Comparison of ENCODE assay signal across 2 cellular contexts in genomic region chr6:149136273-149136912, GRCh38.
A peak's percentile ranks its signal among the peaks of the same experiment; 100 is the strongest.
TF ChIP-seq lines count a peak whose summit lies in the region.

No MANE protein-coding gene starts in this region.

TF ChIP-seq in GM12878, 131 proteins besides CTCF, POLR2A, EP300 and RAD21:
- TF ChIP-seq BCLAF1 (IDR thresholded peaks at IDR 0.05): no peak
- TF ChIP-seq NR2F1 (conservative IDR thresholded peaks at IDR 0.05): 0 out of 2 replicates have a peak, but pooled peaks have one; percentile 22
- TF ChIP-seq ATF7 (IDR thresholded peaks at IDR 0.05; ENCODE audit: low read depth): no peak
- no peak for TF ChIP-seq ELK1 (IDR thresholded peaks at IDR 0.05; ENCODE audit: low read depth, low read length)
- no peak for TF ChIP-seq PKNOX1 (IDR thresholded peaks at IDR 0.05)
- TF ChIP-seq BCL3 (IDR thresholded peaks at IDR 0.05; ENCODE audit: borderline replicate concordance, insufficient read depth, low read depth, low read length, poor library complexity, severe bottlenecking): peak; percentile 26
- no peak for TF ChIP-seq PML (IDR thresholded peaks at IDR 0.05; ENCODE audit: low read length)
- no peak for TF ChIP-seq ATF2 (IDR thresholded peaks at IDR 0.05; ENCODE audit: low read length)

TF ChIP-seq in HepG2, 621 proteins besides CTCF, POLR2A, EP300 and RAD21:
- peak; percentile 8; the same call in 1 of the 2 replicates for TF ChIP-seq ZBTB40 (IDR thresholded peaks at IDR 0.05)
- no peak for TF ChIP-seq ZBTB40 (CRISPR knock-in tag; IDR thresholded peaks at IDR 0.05)
- TF ChIP-seq ZNF564 (CRISPR knock-in tag; IDR thresholded peaks at IDR 0.05): peak; percentile 97
- 0 out of 2 replicates have a peak, but pooled peaks have one; percentile 17 for TF ChIP-seq ZFX (CRISPR knock-in tag; IDR thresholded peaks at IDR 0.05; ENCODE audit: low read depth)
- TF ChIP-seq ZNF382 (CRISPR knock-in tag; IDR thresholded peaks at IDR 0.05; ENCODE audit: borderline replicate concordance): no peak
- TF ChIP-seq DDIT3 (CRISPR knock-in tag; IDR thresholded peaks at IDR 0.05): no peak
- TF ChIP-seq LCORL (IDR thresholded peaks at IDR 0.05): peak; percentile 31; the same call in 1 of the 2 replicates
- TF ChIP-seq LCORL (CRISPR knock-in tag; IDR thresholded peaks at IDR 0.05): no peak
TF ChIP-seq in HepG2: peak in this region for 4.
